Comparison of ENCODE assay signal across 9 cellular contexts in genomic region chr14:89617471-89618291, GRCh38.
DNase-seq lines count a peak whose midpoint lies in the region; ATAC-seq lines count a peak whose summit lies in the region.
"Had no signal": no experiment of that assay in that cellular context is flagged by ENCODE, and none has a peak within 500 bp of the region (broad histone marks: within the 10 kb centered on the region; RNA-seq: fewer than 3 reads in every experiment).

No MANE protein-coding gene starts in this region.

- H3K9me3 Mint-ChIP-seq in central memory CD8-positive, alpha-beta T cell, result no peaks in the 10 kb centered on the region

- no peaks in the 10 kb centered on the region for H3K9me3 ChIP-seq in SJCRH30 (replicated peaks)
- H3K9me3 ChIP-seq in skeletal muscle satellite cell (replicated peaks; ENCODE audit: low read length), result no peaks in the 10 kb centered on the region

- DNase-seq in stimulated activated CD4-positive, alpha-beta T cell treated with anti-CD3 and anti-CD28 coated beads, Interleukin-1b, Interleukin-23, amount 100 ng/mL, for 48 hours, result peak; percentile 42
- no peak for DNase-seq in stimulated activated CD4-positive, alpha-beta T cell treated with anti-CD3 and anti-CD28 coated beads, Interleukin-2, amount 100 ng/mL, for 48 hours
- DNase-seq in SJCRH30 (peak; percentile 30 to 60), islet precursor cell (peak; percentile 74), mesenteric fat pad (ENCODE audit: low spot score) (no peak)
- DNase-seq in central memory CD8-positive, alpha-beta T cell (ENCODE audit: low spot score in 2 of 2), result peak; percentile 30 to 41

- H3K4me2 ChIP-seq in skeletal muscle satellite cell (ENCODE audit: low read length), result peak overlapping the region; percentile 92

- H3K4me1 Mint-ChIP-seq in central memory CD8-positive, alpha-beta T cell, result peaks cover 84% of the 10 kb centered on the region

- H3K4me3 Mint-ChIP-seq in central memory CD8-positive, alpha-beta T cell, result peak overlapping the region; percentile 92

- peaks cover 12% of the 10 kb centered on the region for H3K4me1 ChIP-seq in SJCRH30
- peaks cover 28% of the 10 kb centered on the region for H3K4me1 ChIP-seq in skeletal muscle satellite cell (ENCODE audit: control insufficient read depth, insufficient read depth, low read length)

- H3K27ac ChIP-seq in SJCRH30, result peak overlapping the region; percentile 66

- peak overlapping the region; percentile 91 for H3K27ac Mint-ChIP-seq in central memory CD8-positive, alpha-beta T cell (ENCODE audit: low read depth)

- no peaks in the 10 kb centered on the region for H3K27me3 Mint-ChIP-seq in central memory CD8-positive, alpha-beta T cell

- H3K4me3 ChIP-seq in SJCRH30 (peak overlapping the region; percentile 71), skeletal muscle satellite cell (ENCODE audit: low read length) (peak overlapping the region; percentile 75)

- H3K36me3 Mint-ChIP-seq in central memory CD8-positive, alpha-beta T cell (ENCODE audit: insufficient read depth), result peaks cover 19% of the 10 kb centered on the region

- H3K27me3 ChIP-seq in SJCRH30 (no peaks in the 10 kb centered on the region), skeletal muscle satellite cell (ENCODE audit: control insufficient read depth, insufficient read depth, low read length) (no peaks in the 10 kb centered on the region)

- H3K9ac ChIP-seq in skeletal muscle satellite cell (ENCODE audit: low read depth, low read length), result peak overlapping the region; percentile 93

- H3K36me3 ChIP-seq in SJCRH30, result no peaks in the 10 kb centered on the region
- H3K36me3 ChIP-seq in skeletal muscle satellite cell (ENCODE audit: insufficient read depth, low read length), result no peaks in the 10 kb centered on the region

- ATAC-seq in HG03196 (IDR thresholded peaks at IDR 0.05; ENCODE audit: unreplicated experiment), result peak; percentile 24
- ATAC-seq in central memory CD8-positive, alpha-beta T cell (replicated peaks; ENCODE audit: extremely low read depth, poor library complexity, severe bottlenecking), result peak; percentile 31
- ATAC-seq: HCT116 had no signal

Comparison
In these comparisons a context has a peak if more than half of its experiments do, and no peak if none do; other contexts are left out.
1. DNase-seq: peak in stimulated activated CD4-positive, alpha-beta T cell treated with anti-CD3 and anti-CD28 coated beads, Interleukin-1b, Interleukin-23, amount 100 ng/mL, for 48 hours (single experiment), SJCRH30 (2 of 2), central memory CD8-positive, alpha-beta T cell (2 of 2) and islet precursor cell (single experiment); none in stimulated activated CD4-positive, alpha-beta T cell treated with anti-CD3 and anti-CD28 coated beads, Interleukin-2, amount 100 ng/mL, for 48 hours (0 of 2) and mesenteric fat pad (single experiment).